In genomic region chrX:48703642-48704481, GRCh38 we compare ENCODE assay signal across 9 cellular contexts. TPM values are rescaled to one million over a fixed set of nuclear protein-coding genes. Genes with fewer than 3 reads are reported as not detected.
A peak's percentile ranks its signal among the peaks of the same experiment; 100 is the strongest.
DNase-seq lines count a peak whose midpoint lies in the region; ATAC-seq and TF ChIP-seq lines count a peak whose summit lies in the region.
"Had no signal": no experiment of that assay in that cellular context is flagged by ENCODE, and none has a peak within 500 bp of the region (broad histone marks: within the 10 kb centered on the region; RNA-seq: fewer than 3 reads in every experiment).

No MANE protein-coding gene starts in this region.

- DNase-seq in G401 (ENCODE audit: low spot score), result peak; percentile 51
- no peak for DNase-seq in Panc1 (ENCODE audit: low read depth, low spot score)
- peak; percentile 27 for DNase-seq in fibroblast of gingiva (ENCODE audit: low read depth)
- no peak for DNase-seq in activated CD8-positive, alpha-beta memory T cell treated with anti-CD3 and anti-CD28 coated beads, Interleukin-2, amount 10 ng/mL, durations not matched to agents 7 days and 5 days
- DNase-seq in Peyer's patch, result no peak
- no peak for DNase-seq in NCI-H748 (lab: John Stamatoyannopoulos, UW; ENCODE audit: unreplicated experiment)

- H3K4me3 ChIP-seq in Panc1 (ENCODE audit: low read depth in 2 of 2, low read length in 2 of 2) (no peak overlapping the region), Peyer's patch (no peak overlapping the region)
- H3K4me3 ChIP-seq: GM23338 had no signal

- in situ Hi-C loops in G401 (cut with HindIII; ENCODE audit: low sequenced_read_pairs), result no loop called here
- in situ Hi-C loops in Panc1 (cut with HindIII; ENCODE audit: low pct_unique_long_range_greater_than_20kb, low sequenced_read_pairs), result no loop called here

- BruUV-seq in Panc1 (replicated peaks; lab: Mats Ljungman, UMichigan), result TSS peak; percentile 10

- POLR2A ChIA-PET in Panc1 (lab: Charles Lee), result no interaction called here

- H3K9me3 Mint-ChIP-seq in nephron, result peaks cover 8% of the 10 kb centered on the region
- no peaks in the 10 kb centered on the region for H3K9me3 Mint-ChIP-seq in activated CD8-positive, alpha-beta memory T cell treated with anti-CD3 and anti-CD28 coated beads, Interleukin-2, amount 10 ng/mL, durations not matched to agents 7 days and 5 days (ENCODE audit: low read depth)
- H3K9me3 Mint-ChIP-seq: GM23338 had no signal

- peaks cover 4% of the 10 kb centered on the region; the same call in 1 of the 2 replicates for H3K36me3 ChIP-seq in Panc1 (ENCODE audit: control insufficient read depth, insufficient read depth, low read length)
- H3K36me3 ChIP-seq in Peyer's patch, result peaks cover 0 to 5% (median 0%) of the 10 kb centered on the region in 3 donors

- H3K27me3 Mint-ChIP-seq in nephron (ENCODE audit: low read depth), result no peaks in the 10 kb centered on the region
- H3K27me3 Mint-ChIP-seq in activated CD8-positive, alpha-beta memory T cell treated with anti-CD3 and anti-CD28 coated beads, Interleukin-2, amount 10 ng/mL, durations not matched to agents 7 days and 5 days, result no peaks in the 10 kb centered on the region

- TF ChIP-seq CTCF in Panc1 (IDR thresholded peaks at IDR 0.05), result no peak
- no peak for TF ChIP-seq CTCF in nephron (IDR thresholded peaks at IDR 0.05; ENCODE audit: unreplicated experiment in 3 of 3)
- no peak for TF ChIP-seq CTCF in Peyer's patch (IDR thresholded peaks at IDR 0.05)

- no peaks in the 10 kb centered on the region for H3K9me3 ChIP-seq in Panc1 (ENCODE audit: control insufficient read depth, insufficient read depth, low read depth, low read length)
- no peaks in the 10 kb centered on the region for H3K9me3 ChIP-seq in Peyer's patch

- H3K4me3 Mint-ChIP-seq in nephron, result no peak overlapping the region
- no peak overlapping the region for H3K4me3 Mint-ChIP-seq in activated CD8-positive, alpha-beta memory T cell treated with anti-CD3 and anti-CD28 coated beads, Interleukin-2, amount 10 ng/mL, durations not matched to agents 7 days and 5 days
- H3K4me3 Mint-ChIP-seq: GM23338 had no signal

- H3K27me3 ChIP-seq in Panc1 (ENCODE audit: control insufficient read depth, insufficient read depth, low read length) (no peaks in the 10 kb centered on the region), Peyer's patch (no peaks in the 10 kb centered on the region)

- H3K36me3 Mint-ChIP-seq in nephron (ENCODE audit: low read depth), result peaks cover 19% of the 10 kb centered on the region
- peaks cover 49% of the 10 kb centered on the region for H3K36me3 Mint-ChIP-seq in activated CD8-positive, alpha-beta memory T cell treated with anti-CD3 and anti-CD28 coated beads, Interleukin-2, amount 10 ng/mL, durations not matched to agents 7 days and 5 days

- CTCF ChIA-PET in Panc1 (lab: Charles Lee), result no interaction called here
- CTCF ChIA-PET in activated CD8-positive, alpha-beta memory T cell treated with anti-CD3 and anti-CD28 coated beads, Interleukin-2, amount 10 ng/mL, durations not matched to agents 7 days and 5 days (lab: Charles Lee), result no interaction called here

- ATAC-seq in Panc1 (0 out of 2 replicates have a peak, but pooled peaks have one; percentile 14), GM18519 (IDR thresholded peaks at IDR 0.05; ENCODE audit: low FRiP score, unreplicated experiment) (no peak)
- no peak for ATAC-seq in activated CD8-positive, alpha-beta memory T cell treated with anti-CD3 and anti-CD28 coated beads, Interleukin-2, amount 10 ng/mL, durations not matched to agents 7 days and 5 days
- ATAC-seq: GM23338 had no signal

- no peaks in the 10 kb centered on the region for H3K4me1 Mint-ChIP-seq in nephron
- H3K4me1 Mint-ChIP-seq in activated CD8-positive, alpha-beta memory T cell treated with anti-CD3 and anti-CD28 coated beads, Interleukin-2, amount 10 ng/mL, durations not matched to agents 7 days and 5 days, result peaks cover 33% of the 10 kb centered on the region

- TF ChIP-seq POLR2A in Peyer's patch (IDR thresholded peaks at IDR 0.05), result no peak

- H3K27ac Mint-ChIP-seq in nephron, result peak overlapping the region in 2 of 3 experiments; percentile 9 to 28
- no peak overlapping the region for H3K27ac Mint-ChIP-seq in activated CD8-positive, alpha-beta memory T cell treated with anti-CD3 and anti-CD28 coated beads, Interleukin-2, amount 10 ng/mL, durations not matched to agents 7 days and 5 days
- H3K27ac Mint-ChIP-seq: GM23338 had no signal

- H3K27ac ChIP-seq in Panc1 (ENCODE audit: low read length), result no peak overlapping the region
- peak overlapping the region in 1 of 4 donors; percentile 66 for H3K27ac ChIP-seq in Peyer's patch

- H3K4me1 ChIP-seq in Panc1 (ENCODE audit: control insufficient read depth, insufficient read depth, low read length), result 0 out of 2 replicates have a peak, but pooled peaks cover 4% of the 10 kb centered on the region
- H3K4me1 ChIP-seq in Peyer's patch, result no peaks in the 10 kb centered on the region

- intact Hi-C loops in Panc1 (cut with micrococcal nuclease; ENCODE audit: unreplicated experiment), result no loop called here

RNA-seq across cellular contexts. Expression of gene SUV39H1, which starts 7.3 kb away (rescaled TPM):
- total RNA-seq in G401 (2014; rRNA removed; shearing (Covaris generic)), result 9.5 and 13.3 TPM in 2 replicates
- total RNA-seq in Panc1 (2021; ENCODE audit: unreplicated experiment) (25.6 TPM), Peyer's patch (1 to 10 TPM; 2.5 to 7.4 (median 4.2) TPM)
- 14.3 TPM for polyA plus RNA-seq in Panc1 (2012; ENCODE audit: insufficient read length)
- total RNA-seq in activated CD8-positive, alpha-beta memory T cell treated with anti-CD3 and anti-CD28 coated beads, Interleukin-2, amount 10 ng/mL, durations not matched to agents 7 days and 5 days, result 10 to 100 TPM; 40.1 to 41.4 TPM

RNA-seq across cellular contexts. Expression of gene WAS, which starts 20.3 kb away (rescaled TPM):
- total RNA-seq in G401 (2014; rRNA removed; shearing (Covaris generic)), result not detected in 2 replicates
- total RNA-seq in Panc1 (2021; ENCODE audit: unreplicated experiment) (0.82 TPM), Peyer's patch (10 to 100 TPM in 1 of 4 donors, 1 to 10 TPM in 3; 3.5 to 45.4 (median 7.6) TPM)
- polyA plus RNA-seq in Panc1 (2012; ENCODE audit: insufficient read length), result 1.3 TPM
- total RNA-seq in activated CD8-positive, alpha-beta memory T cell treated with anti-CD3 and anti-CD28 coated beads, Interleukin-2, amount 10 ng/mL, durations not matched to agents 7 days and 5 days, result 100 to 1,000 TPM; 138 to 161 TPM

RNA-seq across cellular contexts. Expression of gene GLOD5, which starts 57.7 kb away (rescaled TPM):
- total RNA-seq in G401 (2014; rRNA removed; shearing (Covaris generic)), result not detected in 2 replicates
- total RNA-seq in Panc1 (2021; ENCODE audit: unreplicated experiment) (not detected), Peyer's patch (10 to 100 TPM in 2 of 4 donors, not detected in 2; 15.2 to 15.3 TPM)
- not detected for polyA plus RNA-seq in Panc1 (2012; ENCODE audit: insufficient read length)
- not detected for total RNA-seq in activated CD8-positive, alpha-beta memory T cell treated with anti-CD3 and anti-CD28 coated beads, Interleukin-2, amount 10 ng/mL, durations not matched to agents 7 days and 5 days
- total RNA-seq: GM23338 had no signal
- polyA plus RNA-seq: GM23338 had no signal

Comparison
In these comparisons a context has a peak if more than half of its experiments do, and no peak if none do; other contexts are left out.
1. DNase-seq: peak in G401 (single experiment) and fibroblast of gingiva (single experiment); none in Panc1 (single experiment), activated CD8-positive, alpha-beta memory T cell treated with anti-CD3 and anti-CD28 coated beads, Interleukin-2, amount 10 ng/mL, durations not matched to agents 7 days and 5 days (single experiment), Peyer's patch (0 of 3) and NCI-H748 (single experiment).